ENCODE assay signal across 23 cellular contexts in the genomic region with DNA sequence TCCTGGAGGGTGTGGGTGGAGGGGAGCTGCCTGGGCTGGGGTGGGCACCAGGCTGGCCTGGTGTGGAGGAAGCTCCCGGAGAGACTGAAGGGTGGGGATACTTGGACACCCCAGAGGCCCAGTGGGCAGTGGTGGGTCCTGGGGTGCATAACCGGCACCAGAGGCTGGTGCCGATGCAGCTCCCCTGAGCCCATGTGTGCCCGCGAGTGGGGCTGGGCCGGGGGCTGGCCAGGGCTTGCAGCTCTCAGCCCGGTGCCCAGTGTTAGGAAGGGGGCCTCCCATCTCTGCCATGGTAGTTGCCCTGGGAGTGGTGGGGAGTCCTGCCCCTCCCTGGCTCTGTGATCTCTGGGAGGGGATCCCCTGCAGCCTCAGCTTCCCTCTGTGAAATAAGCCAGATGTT.
"Had no signal": no experiment of that assay in that cellular context is flagged by ENCODE, and none has a peak within 500 bp of the region (broad histone marks: within the 10 kb centered on the region; RNA-seq: fewer than 3 reads in every experiment).

No MANE protein-coding gene starts in this region.

- H3K4me1 ChIP-seq: Peyer's patch had no signal

- ATAC-seq: activated CD8-positive, alpha-beta memory T cell treated with anti-CD3 and anti-CD28 coated beads, Interleukin-2, amount 10 ng/mL, durations not matched to agents 7 days and 5 days; body of pancreas; T-helper 17 cell had no signal

- FAIRE-seq: bronchial epithelial cell had no signal

- H3K4me3 ChIP-seq: body of pancreas, MG63, Peyer's patch had no signal

- H3K27ac ChIP-seq: body of pancreas, Peyer's patch had no signal

- DNase-seq: activated B cell treated with CpG ODN at 0.5 μM for 24 hours; activated CD4-positive, alpha-beta T cell treated with anti-CD3 and anti-CD28 coated beads for 1 hour; activated CD4-positive, alpha-beta T cell treated with anti-CD3 and anti-CD28 coated beads, Interleukin-2, amount 10 ng/mL, durations not matched to agents 24 days and 14 days; activated CD4-positive, alpha-beta T cell treated with anti-CD3 and anti-CD28 coated beads, Interleukin-2, amount 50 U/mL, for 48 hours; activated CD8-positive, alpha-beta memory T cell treated with anti-CD3 and anti-CD28 coated beads, Interleukin-2, amount 10 ng/mL, durations not matched to agents 7 days and 5 days; activated effector memory CD4-positive, alpha-beta T cell treated with Interleukin-2 at 50 U/mL for 16 hours; activated naive CD4-positive, alpha-beta T cell; activated T-cell treated with anti-CD3 and anti-CD28 coated beads, Interleukin-2, amount 50 U/mL, for 24 hours; aorta; body of pancreas; MG63; MV-4-11; NCI-H1092 treated with DMSO at 0.1 percent for 48 hours; NCI-H1436; NCI-H1694 treated with DMSO at 0.1 percent for 48 hours; NCI-H2081; NCI-H446; NCI-H524; Peyer's patch; SHP77 treated with DMSO at 0.1 percent for 48 hours; T-helper 17 cell; T-helper 9 cell had no signal

- H3K27me3 ChIP-seq: body of pancreas, MG63, Peyer's patch had no signal

- H3K9me3 ChIP-seq: body of pancreas, MG63, Peyer's patch had no signal
